25 cellular contexts compared by ENCODE assay signal in genomic region chr21:31103571-31104265, GRCh38.
DNase-seq lines count a peak whose midpoint lies in the region; ATAC-seq and TF ChIP-seq lines count a peak whose summit lies in the region.
"Had no signal": no experiment of that assay in that cellular context is flagged by ENCODE, and none has a peak within 500 bp of the region (broad histone marks: within the 10 kb centered on the region; RNA-seq: fewer than 3 reads in every experiment).

No MANE protein-coding gene starts in this region.

- H3K4me3 ChIP-seq in CD4-positive, CD25-positive, alpha-beta regulatory T cell (ENCODE audit: low read depth, low read length) = peak overlapping the region; percentile 64
- H3K4me3 ChIP-seq in SU-DHL-6 (ENCODE audit: insufficient read depth, low read length, poor library complexity, severe bottlenecking) = no peak overlapping the region
- no peak overlapping the region for H3K4me3 ChIP-seq in left lung
- H3K4me3 ChIP-seq: ascending aorta, Peyer's patch, SJSA1, spleen, testis, uterus had no signal

- no peaks in the 10 kb centered on the region for H3K9me3 ChIP-seq in CD4-positive, CD25-positive, alpha-beta regulatory T cell (ENCODE audit: control insufficient read depth in 2 of 2, low read length in 2 of 2)
- no peaks in the 10 kb centered on the region for H3K9me3 ChIP-seq in SU-DHL-6 (ENCODE audit: insufficient read depth, low read length)
- H3K9me3 ChIP-seq in left lung = no peaks in the 10 kb centered on the region
- H3K9me3 ChIP-seq: ascending aorta, BE2C, Peyer's patch, SJSA1, testis, uterus had no signal

- peaks cover 37% of the 10 kb centered on the region for H3K4me1 Mint-ChIP-seq in activated CD4-positive, alpha-beta T cell treated with anti-CD3 and anti-CD28 coated beads, Interleukin-2, amount 10 ng/mL, durations not matched to agents 24 days and 14 days
- H3K4me1 Mint-ChIP-seq in CD4-positive, CD25-positive, alpha-beta regulatory T cell = peaks cover 7 to 54% (median 35%) of the 10 kb centered on the region in 4 donors
- no peaks in the 10 kb centered on the region for H3K4me1 Mint-ChIP-seq in MCF 10A (ENCODE audit: insufficient read depth, unreplicated experiment)
- H3K4me1 Mint-ChIP-seq: nephron had no signal

- no peak overlapping the region for H3K27ac Mint-ChIP-seq in activated CD4-positive, alpha-beta T cell treated with anti-CD3 and anti-CD28 coated beads, Interleukin-2, amount 10 ng/mL, durations not matched to agents 24 days and 14 days
- peak overlapping the region; percentile 13 to 93 (median 54) for H3K27ac Mint-ChIP-seq in CD4-positive, CD25-positive, alpha-beta regulatory T cell
- H3K27ac Mint-ChIP-seq in MCF 10A (ENCODE audit: low read depth, unreplicated experiment) = no peak overlapping the region
- H3K27ac Mint-ChIP-seq: nephron; stimulated activated memory B cell treated with anti-CD40 and anti-IgM and Interleukin-4, amounts not matched to agents 10 μg/mL and 1 μg/mL and 100 μg/mL, for 72 hours had no signal

- H3K9ac ChIP-seq in SU-DHL-6 (ENCODE audit: low read length) = no peak overlapping the region

- H3K9me2 ChIP-seq in SU-DHL-6 (replicated peaks; ENCODE audit: insufficient read depth, low read length) = no peaks in the 10 kb centered on the region

- H3K4me2 ChIP-seq in SU-DHL-6 (ENCODE audit: low read depth, low read length, poor library complexity, severe bottlenecking) = peak overlapping the region; percentile 17

- H4K20me1 ChIP-seq in SU-DHL-6 (ENCODE audit: low read depth, low read length) = no peaks in the 10 kb centered on the region

- no peaks in the 10 kb centered on the region for H3K27me3 Mint-ChIP-seq in activated CD4-positive, alpha-beta T cell treated with anti-CD3 and anti-CD28 coated beads, Interleukin-2, amount 10 ng/mL, durations not matched to agents 24 days and 14 days
- peaks cover 5% of the 10 kb centered on the region for H3K27me3 Mint-ChIP-seq in CD4-positive, CD25-positive, alpha-beta regulatory T cell
- H3K27me3 Mint-ChIP-seq in MCF 10A (ENCODE audit: insufficient read depth, unreplicated experiment) = no peaks in the 10 kb centered on the region

- no peaks in the 10 kb centered on the region for H3F3A ChIP-seq in SU-DHL-6 (ENCODE audit: insufficient read depth)

- no peaks in the 10 kb centered on the region for H3K27me3 ChIP-seq in CD4-positive, CD25-positive, alpha-beta regulatory T cell (ENCODE audit: control insufficient read depth, insufficient read depth, low read length)
- H3K27me3 ChIP-seq in SU-DHL-6 (ENCODE audit: low read length) (no peaks in the 10 kb centered on the region), left lung (peaks cover 0 to 7% of the 10 kb centered on the region in 2 donors)
- H3K27me3 ChIP-seq: ascending aorta, BE2C, Peyer's patch, SJSA1, testis, uterus had no signal

- ATAC-seq in CD4-positive, CD25-positive, alpha-beta regulatory T cell (ENCODE audit: low read depth in 2 of 2) = no peak
- ATAC-seq in left lung = peak; percentile 16
- ATAC-seq: stimulated activated memory B cell treated with anti-CD40 and anti-IgM and Interleukin-4, amounts not matched to agents 10 μg/mL and 1 μg/mL and 100 μg/mL, for 72 hours had no signal

- TF ChIP-seq CTCF in SU-DHL-6 (IDR thresholded peaks at IDR 0.05; ENCODE audit: insufficient read depth, low read length, poor library complexity, severe bottlenecking) (no peak), left lung (IDR thresholded peaks at IDR 0.05) (no peak), MCF 10A (IDR thresholded peaks at IDR 0.05; ENCODE audit: unreplicated experiment) (no peak)

- peak overlapping the region; percentile 30 for H3K4me3 Mint-ChIP-seq in activated CD4-positive, alpha-beta T cell treated with anti-CD3 and anti-CD28 coated beads, Interleukin-2, amount 10 ng/mL, durations not matched to agents 24 days and 14 days
- H3K4me3 Mint-ChIP-seq in CD4-positive, CD25-positive, alpha-beta regulatory T cell = peak overlapping the region in 2 of 4 donors; percentile 42 to 59
- no peak overlapping the region for H3K4me3 Mint-ChIP-seq in MCF 10A (ENCODE audit: unreplicated experiment)
- H3K4me3 Mint-ChIP-seq: nephron; stimulated activated memory B cell treated with anti-CD40 and anti-IgM and Interleukin-4, amounts not matched to agents 10 μg/mL and 1 μg/mL and 100 μg/mL, for 72 hours had no signal

- intact Hi-C loops in activated CD4-positive, alpha-beta T cell treated with anti-CD3 and anti-CD28 coated beads, Interleukin-2, amount 10 ng/mL, durations not matched to agents 24 days and 14 days (cut with micrococcal nuclease) = no loop called here
- intact Hi-C loops in left lung (cut with DNase I) (no loop called here), MCF 10A (cut with micrococcal nuclease) (no loop called here)

- H3K4me1 ChIP-seq in CD4-positive, CD25-positive, alpha-beta regulatory T cell (ENCODE audit: control insufficient read depth, insufficient read depth, low read length, poor library complexity, severe bottlenecking) = peaks cover 24% of the 10 kb centered on the region
- peaks cover 0 to 15% of the 10 kb centered on the region in 2 donors for H3K4me1 ChIP-seq in left lung
- H3K4me1 ChIP-seq: ascending aorta, BE2C, Peyer's patch, testis, uterus had no signal

- CTCF ChIA-PET in MCF 10A (lab: Yijun Ruan, JAX) = interaction anchor here (0.6 to 8.8 kb wide), 7 partner anchors 26 to 670 kb away, joined by 3 to 251 read pairs (median 3); no protein-coding TSS in a partner anchor

- POLR2A ChIA-PET in MCF 10A (lab: Yijun Ruan, JAX) = interaction anchor here (0.8 kb wide), 1 partner anchor 90 kb away, joined by 3 read pairs; no protein-coding TSS in a partner anchor

- no peak overlapping the region for H2AFZ ChIP-seq in SU-DHL-6 (ENCODE audit: low read depth, low read length, severe bottlenecking)

- H3K27ac ChIP-seq in CD4-positive, CD25-positive, alpha-beta regulatory T cell (ENCODE audit: insufficient read depth, low read length, poor library complexity, severe bottlenecking) = peak overlapping the region; percentile 41
- H3K27ac ChIP-seq in SU-DHL-6 (ENCODE audit: low read depth, low read length) (no peak overlapping the region), left lung (no peak overlapping the region)
- H3K27ac ChIP-seq: ascending aorta, Peyer's patch, SJSA1, testis, uterus, WERI-Rb-1 had no signal

- H3K79me2 ChIP-seq in SU-DHL-6 (ENCODE audit: insufficient read depth, low read length) = no peaks in the 10 kb centered on the region

- no peak for DNase-seq in activated CD4-positive, alpha-beta T cell treated with anti-CD3 and anti-CD28 coated beads, Interleukin-2, amount 10 ng/mL, durations not matched to agents 24 days and 14 days
- no peak for DNase-seq in activated CD4-positive, alpha-beta T cell treated with anti-CD3 and anti-CD28 coated beads for 1 hour
- DNase-seq in CD4-positive, CD25-positive, alpha-beta regulatory T cell = no peak
- DNase-seq in left lung = no peak
- no peak for DNase-seq in NCI-H1930 (lab: John Stamatoyannopoulos, UW)
- DNase-seq in MCF 10A (ENCODE audit: unreplicated experiment) = no peak
- no peak for DNase-seq in AML-193 (lab: John Stamatoyannopoulos, UW)
- DNase-seq: activated naive CD4-positive, alpha-beta T cell treated with Interleukin-2 at 50 U/mL for 16 hours; activated T-cell treated with anti-CD3 and anti-CD28 coated beads, Interleukin-2, amount 50 U/mL, for 1 hour; BE2C; EL; NCI-H1417 treated with DMSO at 0.1 percent for 48 hours; NCI-H2107; NCI-H510A; Peyer's patch; spleen; stimulated activated CD4-positive, alpha-beta T cell treated with anti-CD3 and anti-CD28 coated beads, Interleukin-2, amount 100 ng/mL, for 48 hours; testis; uterus; WERI-Rb-1 had no signal

- peaks cover 3% of the 10 kb centered on the region for H3K36me3 ChIP-seq in CD4-positive, CD25-positive, alpha-beta regulatory T cell (ENCODE audit: control insufficient read depth, insufficient read depth, low read length)
- no peaks in the 10 kb centered on the region for H3K36me3 ChIP-seq in SU-DHL-6 (ENCODE audit: low read length)
- H3K36me3 ChIP-seq in left lung = no peaks in the 10 kb centered on the region
- H3K36me3 ChIP-seq: ascending aorta, BE2C, Peyer's patch, SJSA1, spleen, uterus, WERI-Rb-1 had no signal

- no TSS peak for BruUV-seq in MCF 10A (replicated peaks; lab: Mats Ljungman, UMichigan)

- peaks cover 27% of the 10 kb centered on the region for H3K36me3 Mint-ChIP-seq in activated CD4-positive, alpha-beta T cell treated with anti-CD3 and anti-CD28 coated beads, Interleukin-2, amount 10 ng/mL, durations not matched to agents 24 days and 14 days (ENCODE audit: low read depth)
- peaks cover 24% of the 10 kb centered on the region for H3K36me3 Mint-ChIP-seq in CD4-positive, CD25-positive, alpha-beta regulatory T cell
- H3K36me3 Mint-ChIP-seq in MCF 10A (ENCODE audit: insufficient read depth, unreplicated experiment) = no peaks in the 10 kb centered on the region
- H3K36me3 Mint-ChIP-seq: stimulated activated memory B cell treated with anti-CD40 and anti-IgM and Interleukin-4, amounts not matched to agents 10 μg/mL and 1 μg/mL and 100 μg/mL, for 72 hours had no signal

- peaks cover 13% of the 10 kb centered on the region for H3K9me3 Mint-ChIP-seq in activated CD4-positive, alpha-beta T cell treated with anti-CD3 and anti-CD28 coated beads, Interleukin-2, amount 10 ng/mL, durations not matched to agents 24 days and 14 days
- peaks cover 0 to 3% (median 0%) of the 10 kb centered on the region in 7 donors for H3K9me3 Mint-ChIP-seq in CD4-positive, CD25-positive, alpha-beta regulatory T cell
- peaks cover 13% of the 10 kb centered on the region for H3K9me3 Mint-ChIP-seq in MCF 10A (ENCODE audit: unreplicated experiment)
- H3K9me3 Mint-ChIP-seq: stimulated activated memory B cell treated with anti-CD40 and anti-IgM and Interleukin-4, amounts not matched to agents 10 μg/mL and 1 μg/mL and 100 μg/mL, for 72 hours had no signal

Comparison
In these comparisons a context has a peak if more than half of its experiments do, and no peak if none do; other contexts are left out.
1. H3K27ac Mint-ChIP-seq: peak in CD4-positive, CD25-positive, alpha-beta regulatory T cell (3 of 3); none in activated CD4-positive, alpha-beta T cell treated with anti-CD3 and anti-CD28 coated beads, Interleukin-2, amount 10 ng/mL, durations not matched to agents 24 days and 14 days (single experiment) and MCF 10A (single experiment).